1 cellular context compared by ENCODE assay signal in genomic region chr2:85420743-85421705, GRCh38.
TF ChIP-seq lines count a peak whose summit lies in the region.

No MANE protein-coding gene starts in this region.

TF ChIP-seq in A549, 52 proteins besides CTCF, POLR2A, EP300 and RAD21 (continued from another document):
- TF ChIP-seq, protein P1, sequence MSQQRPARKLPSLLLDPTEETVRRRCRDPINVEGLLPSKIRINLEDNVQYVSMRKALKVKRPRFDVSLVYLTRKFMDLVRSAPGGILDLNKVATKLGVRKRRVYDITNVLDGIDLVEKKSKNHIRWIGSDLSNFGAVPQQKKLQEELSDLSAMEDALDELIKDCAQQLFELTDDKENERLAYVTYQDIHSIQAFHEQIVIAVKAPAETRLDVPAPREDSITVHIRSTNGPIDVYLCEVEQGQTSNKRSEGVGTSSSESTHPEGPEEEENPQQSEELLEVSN (IDR thresholded peaks at IDR 0.05; ENCODE audit: borderline replicate concordance, low read depth) = peak; percentile 82
- TF ChIP-seq, protein P2, sequence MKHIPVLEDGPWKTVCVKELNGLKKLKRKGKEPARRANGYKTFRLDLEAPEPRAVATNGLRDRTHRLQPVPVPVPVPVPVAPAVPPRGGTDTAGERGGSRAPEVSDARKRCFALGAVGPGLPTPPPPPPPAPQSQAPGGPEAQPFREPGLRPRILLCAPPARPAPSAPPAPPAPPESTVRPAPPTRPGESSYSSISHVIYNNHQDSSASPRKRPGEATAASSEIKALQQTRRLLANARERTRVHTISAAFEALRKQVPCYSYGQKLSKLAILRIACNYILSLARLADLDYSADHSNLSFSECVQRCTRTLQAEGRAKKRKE (CRISPR knock-in tag; IDR thresholded peaks at IDR 0.05; ENCODE audit: low read depth) = peak; percentile 93
- TF ChIP-seq HES2 (IDR thresholded peaks at IDR 0.05) (peak; percentile 88), NPAS2 (CRISPR knock-in tag; IDR thresholded peaks at IDR 0.05; ENCODE audit: borderline replicate concordance) (0 out of 2 replicates have a peak, but pooled peaks have one; percentile 44), TP53 (CRISPR knock-in tag; IDR thresholded peaks at IDR 0.05) (no peak), MAFK (IDR thresholded peaks at IDR 0.05; ENCODE audit: partially characterized antibody) (no peak), ZSCAN20 (CRISPR knock-in tag; IDR thresholded peaks at IDR 0.05) (peak; percentile 74; the same call in 1 of the 2 replicates), FOXS1 (CRISPR knock-in tag; IDR thresholded peaks at IDR 0.05) (peak; percentile 39; the same call in 1 of the 2 replicates), HMGXB4 (CRISPR knock-in tag; IDR thresholded peaks at IDR 0.05; ENCODE audit: borderline replicate concordance) (no peak), RFX5 (IDR thresholded peaks at IDR 0.05) (peak; percentile 46; the same call in 1 of the 2 replicates), ZFP36 (IDR thresholded peaks at IDR 0.05; ENCODE audit: borderline replicate concordance, partially characterized antibody) (peak; percentile 83), TFCP2L1 (CRISPR knock-in tag; IDR thresholded peaks at IDR 0.05) (peak; percentile 8; the same call in 1 of the 2 replicates), KDM1A (IDR thresholded peaks at IDR 0.05; ENCODE audit: low read depth) (no peak), EHF (CRISPR knock-in tag; IDR thresholded peaks at IDR 0.05) (0 out of 2 replicates have a peak, but pooled peaks have one; percentile 31), HEYL (CRISPR knock-in tag; IDR thresholded peaks at IDR 0.05) (peak; percentile 87; the same call in 1 of the 2 replicates), RCOR1 (IDR thresholded peaks at IDR 0.05; ENCODE audit: low read depth, low read length) (no peak), JUN (IDR thresholded peaks at IDR 0.05) (peak; percentile 98), CHD2 (IDR thresholded peaks at IDR 0.05; ENCODE audit: low read length, partially characterized antibody) (peak; percentile 46), ZNF302 (CRISPR knock-in tag; IDR thresholded peaks at IDR 0.05) (no peak), SMC3 (IDR thresholded peaks at IDR 0.05) (peak; percentile 100), HOXB5 (CRISPR knock-in tag; IDR thresholded peaks at IDR 0.05) (peak; percentile 85), GATA3 (IDR thresholded peaks at IDR 0.05; ENCODE audit: borderline replicate concordance) (peak; percentile 98), ZC3H11A (IDR thresholded peaks at IDR 0.05) (no peak), NR3C1 (IDR thresholded peaks at IDR 0.05) (no peak), MAZ (IDR thresholded peaks at IDR 0.05; ENCODE audit: borderline replicate concordance, low read depth, low read length) (no peak), JUNB (IDR thresholded peaks at IDR 0.05) (peak; percentile 93), EHMT2 (IDR thresholded peaks at IDR 0.05; ENCODE audit: low read depth) (0 out of 2 replicates have a peak, but pooled peaks have one; percentile 25)
- TF ChIP-seq, protein P3, sequence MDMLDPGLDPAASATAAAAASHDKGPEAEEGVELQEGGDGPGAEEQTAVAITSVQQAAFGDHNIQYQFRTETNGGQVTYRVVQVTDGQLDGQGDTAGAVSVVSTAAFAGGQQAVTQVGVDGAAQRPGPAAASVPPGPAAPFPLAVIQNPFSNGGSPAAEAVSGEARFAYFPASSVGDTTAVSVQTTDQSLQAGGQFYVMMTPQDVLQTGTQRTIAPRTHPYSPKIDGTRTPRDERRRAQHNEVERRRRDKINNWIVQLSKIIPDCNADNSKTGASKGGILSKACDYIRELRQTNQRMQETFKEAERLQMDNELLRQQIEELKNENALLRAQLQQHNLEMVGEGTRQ (IDR thresholded peaks at IDR 0.05) = no peak
